ENCODE assay signal across 12 cellular contexts in genomic region chr1:153661111-153661708, GRCh38. TPM values are rescaled to one million over a fixed set of nuclear protein-coding genes. Genes with fewer than 3 reads are reported as not detected.
A peak's percentile ranks its signal among the peaks of the same experiment; 100 is the strongest.
DNase-seq lines count a peak whose midpoint lies in the region; TF ChIP-seq lines count a peak whose summit lies in the region.
"Had no signal": no experiment of that assay in that cellular context is flagged by ENCODE, and none has a peak within 500 bp of the region (broad histone marks: within the 10 kb centered on the region; RNA-seq: fewer than 3 reads in every experiment).

No MANE protein-coding gene starts in this region.

- no peaks in the 10 kb centered on the region for H3K9me3 ChIP-seq in neuronal stem cell (replicated peaks in 1 of 2; ENCODE audit: control insufficient read depth in 2 of 2, insufficient read depth in 1 of 2, low read depth in 1 of 2, low read length in 2 of 2)

- no peak overlapping the region for H3K18ac ChIP-seq in neuronal stem cell (ENCODE audit: low read length)

- H3K14ac ChIP-seq in neuronal stem cell (ENCODE audit: low read length): no peak overlapping the region

- TF ChIP-seq CTCF in astrocyte of the spinal cord (IDR thresholded peaks at IDR 0.05; ENCODE audit: low read depth, low read length): no peak

- H3K4me2 ChIP-seq in neuronal stem cell (ENCODE audit: insufficient read depth, low read length, poor library complexity, severe bottlenecking): no peak overlapping the region

- no peak overlapping the region for H2BK120ac ChIP-seq in neuronal stem cell (ENCODE audit: low read depth, low read length)

- peaks cover 5% of the 10 kb centered on the region for H3K79me1 ChIP-seq in neuronal stem cell (ENCODE audit: low read depth, low read length)

- H3K27ac ChIP-seq in neuronal stem cell (replicated peaks; ENCODE audit: low read length): peak overlapping the region; percentile 13
- H3K27ac ChIP-seq: brain microvascular endothelial cell had no signal

- H3K36me3 ChIP-seq in neuronal stem cell (replicated peaks in 1 of 2; ENCODE audit: control insufficient read depth in 2 of 2, insufficient read depth in 2 of 2, low read length in 2 of 2): peaks cover 33 to 65% of the 10 kb centered on the region in 2 donors

- no peak overlapping the region for H2AK5ac ChIP-seq in neuronal stem cell (ENCODE audit: low read depth, low read length)

- H3K4me3 ChIP-seq in astrocyte of the spinal cord (ENCODE audit: low read depth, low read length) (no peak overlapping the region), neuronal stem cell (ENCODE audit: low read length in 2 of 2) (no peak overlapping the region)

- no peak overlapping the region for H2BK15ac ChIP-seq in neuronal stem cell (ENCODE audit: low read length)

- no peak overlapping the region for H2AFZ ChIP-seq in neuronal stem cell (ENCODE audit: low read length)

- peaks cover 4 to 6% of the 10 kb centered on the region in 2 donors for H3K4me1 ChIP-seq in neuronal stem cell (ENCODE audit: control insufficient read depth in 2 of 2, insufficient read depth in 1 of 2, low read depth in 1 of 2, low read length in 2 of 2)

- H3K4ac ChIP-seq in neuronal stem cell (ENCODE audit: low read length): no peak overlapping the region

- no peak overlapping the region for H2BK12ac ChIP-seq in neuronal stem cell (ENCODE audit: low read length)

- H3K27me3 ChIP-seq in neuronal stem cell (ENCODE audit: control insufficient read depth in 3 of 3, insufficient read depth in 3 of 3, low read depth in 1 of 3, low read length in 3 of 3): no peaks in the 10 kb centered on the region
- H3K27me3 ChIP-seq: brain microvascular endothelial cell had no signal

- in situ Hi-C loops in astrocyte of the spinal cord (cut with HindIII; ENCODE audit: low sequenced_read_pairs): no loop called here

- no peak overlapping the region for H4K91ac ChIP-seq in neuronal stem cell (ENCODE audit: low read depth, low read length, poor library complexity)

- H4K8ac ChIP-seq in neuronal stem cell (ENCODE audit: low read depth, low read length): no peak overlapping the region

- no peak overlapping the region for H3K9ac ChIP-seq in neuronal stem cell (ENCODE audit: low read depth, low read length, poor library complexity)

- H3K23ac ChIP-seq in neuronal stem cell (ENCODE audit: low read depth, low read length, poor library complexity): no peak overlapping the region

- no peak overlapping the region for H2BK5ac ChIP-seq in neuronal stem cell (ENCODE audit: low read length)

- DNase-seq in NCI-H82 (lab: John Stamatoyannopoulos, UW) (peak; percentile 37), NCI-H82 treated with DMSO at 0.1 percent for 48 hours (lab: John Stamatoyannopoulos, UW; ENCODE audit: unreplicated experiment) (no peak), M059J (ENCODE audit: low read depth) (peak; percentile 75), astrocyte of the spinal cord (ENCODE audit: low read depth, low spot score) (peak; percentile 67), neuronal stem cell (ENCODE audit: low spot score) (no peak), NCI-H2081 treated with DMSO at 0.1 percent for 48 hours (lab: John Stamatoyannopoulos, UW) (no peak), SKM-1 treated with dmso at 0.1 percent for 144 hours (lab: John Stamatoyannopoulos, UW; ENCODE audit: unreplicated experiment) (no peak)
- DNase-seq in activated CD8-positive, alpha-beta memory T cell treated with anti-CD3 and anti-CD28 coated beads, Interleukin-2, amount 50 U/mL, for 48 hours: no peak
- DNase-seq: activated CD4-positive, alpha-beta T cell treated with anti-CD3 and anti-CD28 coated beads for 48 hours; brain microvascular endothelial cell; NCI-H187; nucleus accumbens had no signal

- no CpG with 5 or more reads among the region's 9 CpGs for WGBS in neuronal stem cell (ENCODE audit: extremely low coverage in 2 of 2, insufficient read length in 2 of 2, insufficient replicate concordance in 1 of 2), 2 donors

RNA-seq across cellular contexts. Expression of gene SNAPIN, which starts 2.7 kb away (rescaled TPM):
- total RNA-seq in M059J (2014; rRNA removed; shearing (Covaris generic)): 72.6 and 90.2 TPM in 2 replicates
- polyA plus RNA-seq in neuronal stem cell (2013, experiment 1 of 2): 50.9 TPM
- polyA plus RNA-seq in neuronal stem cell (2013, experiment 2 of 2): 51.1 TPM

RNA-seq across cellular contexts. Expression of gene ILF2, which starts 9.6 kb away (rescaled TPM):
- 278 and 330 TPM in 2 replicates for total RNA-seq in M059J (2014; rRNA removed; shearing (Covaris generic))
- 342 TPM for polyA plus RNA-seq in neuronal stem cell (2013, experiment 1 of 2)
- polyA plus RNA-seq in neuronal stem cell (2013, experiment 2 of 2): 328 TPM

RNA-seq across cellular contexts. Expression of gene NPR1, which starts 17.3 kb away (rescaled TPM):
- total RNA-seq in M059J (2014; rRNA removed; shearing (Covaris generic)): not detected in 2 replicates
- polyA plus RNA-seq in neuronal stem cell (2013, experiment 1 of 2): 0.74 TPM
- 0.76 TPM for polyA plus RNA-seq in neuronal stem cell (2013, experiment 2 of 2)

RNA-seq across cellular contexts. Expression of gene CHTOP, which starts 27.3 kb away (rescaled TPM):
- 36.0 and 37.1 TPM in 2 replicates for total RNA-seq in M059J (2014; rRNA removed; shearing (Covaris generic))
- polyA plus RNA-seq in neuronal stem cell (2013, experiment 1 of 2): 77.4 TPM
- polyA plus RNA-seq in neuronal stem cell (2013, experiment 2 of 2): 76.9 TPM

RNA-seq across cellular contexts. Expression of gene S100A1, which starts 33.0 kb away (rescaled TPM):
- 0.42 TPM in 1 of 2 replicates, not detected in the other for total RNA-seq in M059J (2014; rRNA removed; shearing (Covaris generic))
- polyA plus RNA-seq in neuronal stem cell (2013, experiment 1 of 2): 0.22 TPM
- polyA plus RNA-seq in neuronal stem cell (2013, experiment 2 of 2): 0.12 TPM

Comparison
In these comparisons a context has a peak if more than half of its experiments do, and no peak if none do; other contexts are left out.
1. DNase-seq: peak in NCI-H82 (single experiment), M059J (single experiment) and astrocyte of the spinal cord (single experiment); none in NCI-H82 treated with DMSO at 0.1 percent for 48 hours (single experiment), neuronal stem cell (single experiment), NCI-H2081 treated with DMSO at 0.1 percent for 48 hours (single experiment), SKM-1 treated with dmso at 0.1 percent for 144 hours (single experiment) and activated CD8-positive, alpha-beta memory T cell treated with anti-CD3 and anti-CD28 coated beads, Interleukin-2, amount 50 U/mL, for 48 hours (single experiment).